ENCODE assay signal across 34 cellular contexts in the genomic region with DNA sequence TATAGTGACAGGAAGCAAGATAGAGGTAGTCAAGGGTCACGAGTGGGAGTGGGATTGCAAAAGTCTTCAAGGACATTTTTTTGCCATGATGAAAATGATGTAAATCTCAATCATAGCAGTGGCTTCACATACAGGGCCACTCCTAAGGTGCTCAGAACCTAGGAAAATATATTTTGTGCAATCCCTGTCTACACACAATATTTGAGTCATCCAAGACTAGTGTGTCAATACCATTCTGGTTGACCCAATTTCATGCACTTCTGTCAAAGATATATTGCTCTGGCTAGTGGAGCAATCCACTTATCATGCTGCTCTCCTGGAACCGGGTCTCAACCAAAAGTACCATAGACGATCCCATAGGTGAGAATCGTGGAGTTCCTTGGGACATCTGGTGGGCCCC. TPM values are rescaled to one million over a fixed set of nuclear protein-coding genes. Genes with fewer than 3 reads are reported as not detected.
"Had no signal": no experiment of that assay in that cellular context is flagged by ENCODE, and none has a peak within 500 bp of the region (broad histone marks: within the 10 kb centered on the region; RNA-seq: fewer than 3 reads in every experiment).

No MANE protein-coding gene starts in this region.

- DNase-seq: natural killer cell; occipital lobe; ovary; posterior cingulate gyrus; psoas muscle; right cardiac atrium; spleen; stimulated activated CD4-positive, alpha-beta T cell treated with anti-CD3 and anti-CD28 coated beads, Interleukin-12 subunit alpha, Interleukin-12 subunit beta, amount 100 ng/mL, for 4 hours; stimulated activated CD4-positive, alpha-beta T cell treated with anti-CD3 and anti-CD28 coated beads, Interleukin-1b, Interleukin-23, amount 100 ng/mL, for 48 hours; stimulated activated CD4-positive, alpha-beta T cell treated with anti-CD3 and anti-CD28 coated beads, Interleukin-4, amount 100 ng/mL, for 1 hour; stimulated activated CD4-positive, alpha-beta T cell treated with anti-CD3 and anti-CD28 coated beads, Interleukin-4, amount 100 ng/mL, for 4 hours; stimulated activated CD8-positive, alpha-beta memory T cell treated with anti-CD3 and anti-CD28 coated beads, Interleukin-4, amount 100 ng/mL, for 48 hours; stimulated activated naive CD4-positive, alpha-beta T cell; stimulated activated naive CD8-positive, alpha-beta T cell treated with anti-CD3 and anti-CD28 coated beads, Interleukin-15, amount 100 ng/mL, for 72 hours; stimulated activated naive CD8-positive, alpha-beta T cell treated with anti-CD3 and anti-CD28 coated beads, Interleukin-15, Interleukin-2, amounts not matched to agents 100 U/mL and 50 U/mL, for 24 hours; substantia nigra; testis; tibial artery; transverse colon; upper lobe of right lung; uterus had no signal

- ATAC-seq: natural killer cell; psoas muscle; right cardiac atrium; sciatic nerve; stimulated activated memory B cell treated with anti-CD40 and anti-IgM and Interleukin-4, amounts not matched to agents 10 μg/mL and 1 μg/mL and 100 μg/mL, for 72 hours; stimulated activated naive CD8-positive, alpha-beta T cell treated with anti-CD3 and anti-CD28 coated beads, Interleukin-15, amount 100 ng/mL, for 72 hours; stimulated activated naive CD8-positive, alpha-beta T cell treated with anti-CD3 and anti-CD28 coated beads, Interleukin-15, Interleukin-2, amounts not matched to agents 100 U/mL and 50 U/mL, for 24 hours; upper lobe of right lung had no signal

- H3K9me3 Mint-ChIP-seq: natural killer cell; stimulated activated memory B cell treated with anti-CD40 and anti-IgM and Interleukin-4, amounts not matched to agents 10 μg/mL and 1 μg/mL and 100 μg/mL, for 72 hours; stimulated activated naive CD8-positive, alpha-beta T cell treated with anti-CD3 and anti-CD28 coated beads, Interleukin-15, amount 100 ng/mL, for 72 hours; type B pancreatic cell had no signal

- H3K9ac ChIP-seq: neural progenitor cell, parathyroid adenoma had no signal

- H2AFZ ChIP-seq: neural progenitor cell, parathyroid adenoma had no signal

- H3K4me3 Mint-ChIP-seq: natural killer cell; nephron; neural progenitor cell; stimulated activated memory B cell treated with anti-CD40 and anti-IgM and Interleukin-4, amounts not matched to agents 10 μg/mL and 1 μg/mL and 100 μg/mL, for 72 hours; stimulated activated naive CD8-positive, alpha-beta T cell treated with anti-CD3 and anti-CD28 coated beads, Interleukin-15, amount 100 ng/mL, for 72 hours; type B pancreatic cell had no signal

- H3K4me1 ChIP-seq: neural progenitor cell, parathyroid adenoma, spleen, suprapubic skin, testis, transverse colon, upper lobe of right lung, uterus had no signal

- H3K36me3 ChIP-seq: neural progenitor cell, ovary, spleen, suprapubic skin, tibial artery, transverse colon, upper lobe of right lung, uterus had no signal

- H3K27me3 Mint-ChIP-seq: progenitor cell of endocrine pancreas; stimulated activated memory B cell treated with anti-CD40 and anti-IgM and Interleukin-4, amounts not matched to agents 10 μg/mL and 1 μg/mL and 100 μg/mL, for 72 hours; stimulated activated naive CD8-positive, alpha-beta T cell treated with anti-CD3 and anti-CD28 coated beads, Interleukin-15, amount 100 ng/mL, for 72 hours; type B pancreatic cell had no signal

- H3K27ac ChIP-seq: neural progenitor cell, ovary, parathyroid adenoma, psoas muscle, skin epidermis, spleen, suprapubic skin, testis, tibial artery, transverse colon, upper lobe of right lung, uterus had no signal

- H3K36me3 Mint-ChIP-seq: natural killer cell; neural progenitor cell; stimulated activated memory B cell treated with anti-CD40 and anti-IgM and Interleukin-4, amounts not matched to agents 10 μg/mL and 1 μg/mL and 100 μg/mL, for 72 hours; type B pancreatic cell had no signal

- H3K4me3 ChIP-seq: neural progenitor cell, ovary, psoas muscle, skin epidermis, smooth muscle cell, spleen, suprapubic skin, testis, tibial artery, transverse colon, upper lobe of right lung, uterus had no signal

- H3K4me1 Mint-ChIP-seq: natural killer cell; neural progenitor cell; stimulated activated memory B cell treated with anti-CD40 and anti-IgM and Interleukin-4, amounts not matched to agents 10 μg/mL and 1 μg/mL and 100 μg/mL, for 72 hours; stimulated activated naive CD8-positive, alpha-beta T cell treated with anti-CD3 and anti-CD28 coated beads, Interleukin-15, amount 100 ng/mL, for 72 hours had no signal

- H3K27me3 ChIP-seq: neural progenitor cell, ovary, spleen, suprapubic skin, testis, tibial artery, transverse colon, upper lobe of right lung, uterus had no signal

- H3K79me2 ChIP-seq: parathyroid adenoma had no signal

- H3K4me2 ChIP-seq: neural progenitor cell, smooth muscle cell had no signal

- H3K9me3 ChIP-seq: ovary, psoas muscle, spleen, suprapubic skin, testis, tibial artery, transverse colon, upper lobe of right lung, uterus had no signal

RNA-seq across cellular contexts. Expression of a gene that starts 24.2 kb away (rescaled TPM):
- total RNA-seq: osteoblast, progenitor cell of endocrine pancreas, renal cortical epithelial cell had no signal
- polyA plus RNA-seq: neural cell had no signal

RNA-seq across cellular contexts. Expression of a gene that starts 59.8 kb away (rescaled TPM):
- total RNA-seq: transverse colon had no signal
